In genomic region chr2:131534965-131535364, GRCh38 we compare ENCODE assay signal across 6 cellular contexts. TPM values are rescaled to one million over a fixed set of nuclear protein-coding genes. Genes with fewer than 3 reads are reported as not detected.
"Had no signal": no experiment of that assay in that cellular context is flagged by ENCODE, and none has a peak within 500 bp of the region (broad histone marks: within the 10 kb centered on the region; RNA-seq: fewer than 3 reads in every experiment).

No MANE protein-coding gene starts in this region.

RNA-seq across cellular contexts. Expression of gene CCDC74A, which starts 7.3 kb away (rescaled TPM):
- total RNA-seq: HT1080 had no signal
- polyA plus RNA-seq: IgD-negative memory B cell had no signal

RNA-seq across cellular contexts. Expression of gene TUBA3D, which starts 59.0 kb away (rescaled TPM):
- total RNA-seq: GM23248, H4, HepG2, HFFc6 had no signal
- polyA plus RNA-seq: GM23248, HepG2, IgD-negative memory B cell had no signal
